1 cellular context compared by ENCODE assay signal in genomic region chr17:21337981-21338625, GRCh38. TPM values are rescaled to one million over a fixed set of nuclear protein-coding genes. Genes with fewer than 3 reads are reported as not detected.
"Had no signal": no experiment of that assay in that cellular context is flagged by ENCODE, and none has a peak within 500 bp of the region (broad histone marks: within the 10 kb centered on the region; RNA-seq: fewer than 3 reads in every experiment).

No MANE protein-coding gene starts in this region.

RNA-seq across cellular contexts. Expression of gene KCNJ12, which starts 38.1 kb away (rescaled TPM):
- total RNA-seq: natural killer cell treated with Interleukin-12 subunit alpha and Interleukin-12 subunit beta and Interleukin-15 and Interleukin-18, amount 100 ng/mL, for 72 hours had no signal
